12 cellular contexts compared by ENCODE assay signal in genomic region chr13:43573787-43574562, GRCh38.
DNase-seq lines count a peak whose midpoint lies in the region; ATAC-seq and TF ChIP-seq lines count a peak whose summit lies in the region.
"Had no signal": no experiment of that assay in that cellular context is flagged by ENCODE, and none has a peak within 500 bp of the region (broad histone marks: within the 10 kb centered on the region; RNA-seq: fewer than 3 reads in every experiment).

No MANE protein-coding gene starts in this region.

- ATAC-seq in stimulated activated effector memory CD8-positive, alpha-beta T cell treated with anti-CD3 and anti-CD28 coated beads, Interleukin-12 subunit alpha, Interleukin-12 subunit beta, amount 100 ng/mL, for 72 hours: no peak
- no peak for ATAC-seq in left cardiac atrium

- H2AFZ ChIP-seq in hepatocyte: no peak overlapping the region

- no peak overlapping the region for H3K9ac ChIP-seq in SK-N-MC (ENCODE audit: insufficient read length)

- TF ChIP-seq CTCF in MCF 10A (IDR thresholded peaks at IDR 0.05; ENCODE audit: unreplicated experiment) (no peak), breast epithelium (IDR thresholded peaks at IDR 0.05) (no peak), hepatocyte (IDR thresholded peaks at IDR 0.05; ENCODE audit: poor library complexity) (no peak)

- BruUV-seq in MCF 10A (replicated peaks; lab: Mats Ljungman, UMichigan): no TSS peak

- intact Hi-C loops in MCF 10A (cut with micrococcal nuclease) (no loop called here), breast epithelium (cut with DNase I; ENCODE audit: low total_unique reads) (no loop called here), left cardiac atrium (cut with DNase I) (no loop called here)

- peak overlapping the region; percentile 69 for H3K27ac Mint-ChIP-seq in MCF 10A (ENCODE audit: low read depth, unreplicated experiment)
- no peak overlapping the region for H3K27ac Mint-ChIP-seq in stimulated activated effector memory CD8-positive, alpha-beta T cell treated with anti-CD3 and anti-CD28 coated beads, Interleukin-12 subunit alpha, Interleukin-12 subunit beta, amount 100 ng/mL, for 72 hours
- H3K27ac Mint-ChIP-seq: activated naive CD4-positive, alpha-beta T cell treated with anti-CD3 and anti-CD28 coated beads, Interleukin-2, amount 10 ng/mL, durations not matched to agents 7 days and 5 days had no signal

- TF ChIP-seq POLR2A in breast epithelium (IDR thresholded peaks at IDR 0.05): no peak

- H3K4me3 Mint-ChIP-seq in MCF 10A (ENCODE audit: unreplicated experiment): no peak overlapping the region
- H3K4me3 Mint-ChIP-seq in stimulated activated effector memory CD8-positive, alpha-beta T cell treated with anti-CD3 and anti-CD28 coated beads, Interleukin-12 subunit alpha, Interleukin-12 subunit beta, amount 100 ng/mL, for 72 hours: no peak overlapping the region
- H3K4me3 Mint-ChIP-seq: activated naive CD4-positive, alpha-beta T cell treated with anti-CD3 and anti-CD28 coated beads, Interleukin-2, amount 10 ng/mL, durations not matched to agents 7 days and 5 days; neural crest cell had no signal

- H3K27me3 Mint-ChIP-seq in MCF 10A (ENCODE audit: insufficient read depth, unreplicated experiment): no peaks in the 10 kb centered on the region

- CTCF ChIA-PET in MCF 10A (lab: Yijun Ruan, JAX): interaction anchor here (0.8 kb wide), 1 partner anchor 94 kb away, joined by 4 read pairs; no protein-coding TSS in a partner anchor

- H3K27me3 ChIP-seq in breast epithelium: no peaks in the 10 kb centered on the region
- no peaks in the 10 kb centered on the region for H3K27me3 ChIP-seq in hepatocyte

- POLR2A ChIA-PET in MCF 10A (lab: Yijun Ruan, JAX): interaction anchor here (0.6 kb wide), 1 partner anchor 13 kb away, joined by 3 read pairs; no protein-coding TSS in a partner anchor

- no peaks in the 10 kb centered on the region for H3K79me2 ChIP-seq in hepatocyte

- H3K9me3 ChIP-seq in breast epithelium (no peaks in the 10 kb centered on the region), SK-N-MC (ENCODE audit: low read depth, low read length) (no peaks in the 10 kb centered on the region), hepatocyte (ENCODE audit: low read depth) (no peaks in the 10 kb centered on the region)

- no peaks in the 10 kb centered on the region for H3K36me3 Mint-ChIP-seq in MCF 10A (ENCODE audit: insufficient read depth, unreplicated experiment)
- no peaks in the 10 kb centered on the region for H3K36me3 Mint-ChIP-seq in stimulated activated effector memory CD8-positive, alpha-beta T cell treated with anti-CD3 and anti-CD28 coated beads, Interleukin-12 subunit alpha, Interleukin-12 subunit beta, amount 100 ng/mL, for 72 hours
- H3K36me3 Mint-ChIP-seq: activated naive CD4-positive, alpha-beta T cell treated with anti-CD3 and anti-CD28 coated beads, Interleukin-2, amount 10 ng/mL, durations not matched to agents 7 days and 5 days had no signal

- H3K4me2 ChIP-seq in hepatocyte: peak overlapping the region; percentile 44

- no peaks in the 10 kb centered on the region for H4K20me1 ChIP-seq in hepatocyte (ENCODE audit: insufficient read depth, poor library complexity, severe bottlenecking)

- no peak overlapping the region for H3K4me3 ChIP-seq in breast epithelium
- H3K4me3 ChIP-seq in SK-N-MC: peak overlapping the region; percentile 61
- H3K4me3 ChIP-seq in hepatocyte: no peak overlapping the region

- H3K4me1 Mint-ChIP-seq in MCF 10A (ENCODE audit: insufficient read depth, unreplicated experiment): peaks cover 25% of the 10 kb centered on the region
- H3K4me1 Mint-ChIP-seq in stimulated activated effector memory CD8-positive, alpha-beta T cell treated with anti-CD3 and anti-CD28 coated beads, Interleukin-12 subunit alpha, Interleukin-12 subunit beta, amount 100 ng/mL, for 72 hours: no peaks in the 10 kb centered on the region
- H3K4me1 Mint-ChIP-seq: activated naive CD4-positive, alpha-beta T cell treated with anti-CD3 and anti-CD28 coated beads, Interleukin-2, amount 10 ng/mL, durations not matched to agents 7 days and 5 days had no signal

- H3K9me3 Mint-ChIP-seq in MCF 10A (ENCODE audit: unreplicated experiment): no peaks in the 10 kb centered on the region
- no peaks in the 10 kb centered on the region for H3K9me3 Mint-ChIP-seq in stimulated activated effector memory CD8-positive, alpha-beta T cell treated with anti-CD3 and anti-CD28 coated beads, Interleukin-12 subunit alpha, Interleukin-12 subunit beta, amount 100 ng/mL, for 72 hours
- H3K9me3 Mint-ChIP-seq: activated naive CD4-positive, alpha-beta T cell treated with anti-CD3 and anti-CD28 coated beads, Interleukin-2, amount 10 ng/mL, durations not matched to agents 7 days and 5 days; neural crest cell had no signal

- peak; percentile 9 for DNase-seq in MCF 10A (ENCODE audit: unreplicated experiment)
- no peak for DNase-seq in breast epithelium (ENCODE audit: low spot score in 2 of 2)
- DNase-seq in SK-N-MC (ENCODE audit: low read depth, low spot score): peak; percentile 32
- no peak for DNase-seq in hepatocyte (ENCODE audit: low spot score)
- no peak for DNase-seq in stimulated activated effector memory CD8-positive, alpha-beta T cell treated with anti-CD3 and anti-CD28 coated beads, Interleukin-12 subunit alpha, Interleukin-12 subunit beta, amount 100 ng/mL, for 72 hours (ENCODE audit: low spot score in 2 of 2)
- DNase-seq in left cardiac atrium: no peak
- no peak for DNase-seq in OCI-M2 (lab: John Stamatoyannopoulos, UW; ENCODE audit: unreplicated experiment)
- DNase-seq in GDM1 (lab: John Stamatoyannopoulos, UW): no peak
- DNase-seq: activated CD8-positive, alpha-beta memory T cell treated with anti-CD3 and anti-CD28 coated beads for 24 hours; activated naive CD4-positive, alpha-beta T cell treated with anti-CD3 and anti-CD28 coated beads, Interleukin-2, amount 10 ng/mL, durations not matched to agents 7 days and 5 days; NCI-H187 treated with DMSO at 0.1 percent for 48 hours had no signal

- 87% methylated on average over 6 of the region's 6 CpGs for WGBS in hepatocyte (ENCODE audit: low lambda C conversion rate, missing lambda C conversion rate)

- H3K4me1 ChIP-seq in breast epithelium (no peaks in the 10 kb centered on the region), hepatocyte (ENCODE audit: insufficient read depth) (peaks cover 22% of the 10 kb centered on the region)

- no peak overlapping the region for H3K27ac ChIP-seq in breast epithelium
- peak overlapping the region; percentile 84 for H3K27ac ChIP-seq in SK-N-MC
- peak overlapping the region; percentile 33 for H3K27ac ChIP-seq in hepatocyte

- no peaks in the 10 kb centered on the region for H3K36me3 ChIP-seq in breast epithelium
- H3K36me3 ChIP-seq in SK-N-MC (ENCODE audit: insufficient read depth, low read length): no peaks in the 10 kb centered on the region
- no peaks in the 10 kb centered on the region for H3K36me3 ChIP-seq in hepatocyte (replicated peaks; ENCODE audit: insufficient read depth, low read depth)

- H3K9me2 ChIP-seq in hepatocyte (replicated peaks; ENCODE audit: insufficient read depth): no peaks in the 10 kb centered on the region

Comparison
In these comparisons a context has a peak if more than half of its experiments do, and no peak if none do; other contexts are left out.
1. DNase-seq: peak in MCF 10A (single experiment) and SK-N-MC (single experiment); none in breast epithelium (0 of 2), hepatocyte (single experiment), stimulated activated effector memory CD8-positive, alpha-beta T cell treated with anti-CD3 and anti-CD28 coated beads, Interleukin-12 subunit alpha, Interleukin-12 subunit beta, amount 100 ng/mL, for 72 hours (0 of 2), left cardiac atrium (single experiment), OCI-M2 (single experiment) and GDM1 (single experiment).
2. H3K27ac ChIP-seq: peak in SK-N-MC (single experiment) and hepatocyte (single experiment); none in breast epithelium (0 of 2).